24 cellular contexts compared by ENCODE assay signal in the genomic region with DNA sequence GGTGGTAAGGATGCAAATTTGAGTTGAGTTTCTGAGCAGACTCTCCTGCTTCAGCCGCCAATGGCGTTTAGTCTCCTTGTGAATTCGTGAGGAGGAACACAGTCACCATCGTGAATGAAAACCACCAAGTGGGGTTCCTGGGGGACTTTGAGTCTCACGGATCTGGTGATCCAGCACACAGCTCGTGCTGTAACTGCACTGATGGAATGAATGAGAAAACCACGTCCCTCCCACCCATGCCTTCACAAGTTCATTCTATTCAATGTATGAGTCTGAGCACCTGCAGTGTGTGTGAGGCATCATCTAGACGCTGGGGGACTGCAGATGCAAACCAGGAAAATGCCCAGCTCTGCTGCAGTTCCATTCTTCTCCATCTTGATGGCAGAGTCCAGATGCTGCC.
"Had no signal": no experiment of that assay in that cellular context is flagged by ENCODE, and none has a peak within 500 bp of the region (broad histone marks: within the 10 kb centered on the region; RNA-seq: fewer than 3 reads in every experiment).

No MANE protein-coding gene starts in this region.

- ATAC-seq: activated CD4-positive, CD25-positive, alpha-beta regulatory T cell treated with anti-CD3 and anti-CD28 coated beads, Interleukin-2, amount 50 U/mL, for 24 hours; left lung; mucosa of descending colon; natural killer cell treated with Interleukin-12 subunit alpha and Interleukin-12 subunit beta and Interleukin-15 and Interleukin-18, amount 100 ng/mL, for 72 hours; stimulated activated naive CD8-positive, alpha-beta T cell treated with anti-CD3 and anti-CD28 coated beads, Interleukin-15, Interleukin-2, amounts not matched to agents 100 U/mL and 50 U/mL, for 24 hours had no signal

- H3K27me3 ChIP-seq: esophagus squamous epithelium, left lung, ovary, right lobe of liver, testis, transverse colon had no signal

- H3K4me1 ChIP-seq: esophagus squamous epithelium, left lung, right lobe of liver, testis had no signal

- H3K27ac ChIP-seq: esophagus squamous epithelium, left lung, ovary, right lobe of liver, skin epidermis, testis, transverse colon, VCaP had no signal

- H3K36me3 ChIP-seq: esophagus squamous epithelium, left lung, ovary, right lobe of liver, transverse colon had no signal

- H3K9me3 ChIP-seq: esophagus squamous epithelium, left lung, ovary, right lobe of liver, testis, transverse colon had no signal

- DNase-seq: activated CD4-positive, alpha-beta T cell treated with anti-CD3 and anti-CD28 coated beads for 48 hours; activated CD4-positive, alpha-beta T cell treated with anti-CD3 and anti-CD28 coated beads, Interleukin-2, amount 50 U/mL, for 48 hours; activated CD8-positive, alpha-beta memory T cell treated with anti-CD3 and anti-CD28 coated beads for 24 hours; activated effector memory CD4-positive, alpha-beta T cell treated with Interleukin-2 at 50 U/mL for 16 hours; activated naive CD4-positive, alpha-beta T cell treated with Interleukin-2 at 50 U/mL for 16 hours; anterior cingulate cortex; dermis blood vessel endothelial cell; effector CD4-positive, alpha-beta T cell; esophagus squamous epithelium; foreskin melanocyte; left lung; mucosa of descending colon; ovary; right lobe of liver; stimulated activated CD4-positive, alpha-beta T cell treated with anti-CD3 and anti-CD28 coated beads, Interleukin-12 subunit alpha, Interleukin-12 subunit beta, amount 100 ng/mL, for 4 hours; stimulated activated CD4-positive, alpha-beta T cell treated with anti-CD3 and anti-CD28 coated beads, Interleukin-4, amount 100 ng/mL, for 1 hour; stimulated activated naive CD8-positive, alpha-beta T cell treated with anti-CD3 and anti-CD28 coated beads, Interleukin-15, Interleukin-2, amounts not matched to agents 100 U/mL and 50 U/mL, for 24 hours; testis; transverse colon had no signal

- H3K4me3 ChIP-seq: esophagus squamous epithelium, left lung, lung, mucosa of descending colon, ovary, right lobe of liver, skin epidermis, testis, transverse colon had no signal
